In the genomic region with DNA sequence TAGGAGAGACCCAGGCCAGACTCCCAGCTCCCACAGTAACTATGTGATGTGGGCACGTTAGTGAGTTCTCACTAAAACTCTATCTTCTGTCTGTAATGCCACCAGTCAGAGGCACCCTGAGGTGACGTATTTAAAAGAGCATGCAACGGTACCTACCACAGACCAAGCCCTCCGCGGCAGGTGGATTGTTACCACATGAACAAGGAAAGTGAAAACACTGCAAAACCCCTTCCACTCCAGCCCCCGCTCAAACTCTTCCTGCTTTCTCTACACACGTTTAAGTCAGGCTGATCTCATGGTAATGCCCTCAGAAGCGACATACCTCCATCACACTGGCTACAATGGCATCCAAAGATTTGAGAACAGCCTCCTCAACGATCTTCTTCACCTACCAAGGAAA, we compare ENCODE assay signal across 24 cellular contexts. TPM values are rescaled to one million over a fixed set of nuclear protein-coding genes. Genes with fewer than 3 reads are reported as not detected.
DNase-seq lines count a peak whose midpoint lies in the region; TF ChIP-seq lines count a peak whose summit lies in the region.
"Had no signal": no experiment of that assay in that cellular context is flagged by ENCODE, and none has a peak within 500 bp of the region (broad histone marks: within the 10 kb centered on the region; RNA-seq: fewer than 3 reads in every experiment).

No MANE protein-coding gene starts in this region.

- peak; percentile 17 for DNase-seq in stimulated activated CD4-positive, alpha-beta T cell treated with anti-CD3 and anti-CD28 coated beads, Interleukin-1b, Interleukin-23, amount 100 ng/mL, for 48 hours
- no peak for DNase-seq in stimulated activated CD4-positive, alpha-beta T cell treated with anti-CD3 and anti-CD28 coated beads, Interleukin-2, amount 100 ng/mL, for 48 hours
- DNase-seq in activated T-cell treated with anti-CD3 and anti-CD28 coated beads, Interleukin-2, amount 50 U/mL, for 48 hours: peak; percentile 36 to 40
- DNase-seq in immature natural killer cell (peak; percentile 5 to 46 (median 12)), endodermal cell (no peak), NCI-H2196 treated with DMSO at 0.1 percent for 48 hours (lab: John Stamatoyannopoulos, UW; ENCODE audit: unreplicated experiment) (no peak)
- DNase-seq in activated effector memory CD4-positive, alpha-beta T cell treated with Interleukin-2 at 50 U/mL for 16 hours: no peak
- DNase-seq: CD4-positive, CD25-positive, alpha-beta regulatory T cell; DMS153; gastrocnemius medialis; GF-D8; mammary epithelial cell; naive B cell; NCI-H1436; NCI-H2171 treated with DMSO at 0.1 percent for 48 hours; NCI-H748 treated with DMSO at 0.1 percent for 48 hours; OCI-M1; Right ventricle myocardium superior; T-helper 1 cell; thyroid gland had no signal

- peaks cover 65% of the 10 kb centered on the region for H3K36me3 ChIP-seq in endodermal cell (ENCODE audit: control insufficient read depth, insufficient read depth, low read length)
- H3K36me3 ChIP-seq: breast epithelium had no signal

- H3K27ac Mint-ChIP-seq in immature natural killer cell: peak overlapping the region; percentile 46 to 88 (median 74)
- H3K27ac Mint-ChIP-seq in stimulated activated naive CD8-positive, alpha-beta T cell treated with anti-CD3 and anti-CD28 coated beads, Interleukin-15, Interleukin-2, amounts not matched to agents 100 ng/mL and 50 ng/mL, for 24 hours: peak overlapping the region; percentile 74
- no peak overlapping the region for H3K27ac Mint-ChIP-seq in endodermal cell
- H3K27ac Mint-ChIP-seq: CD4-positive, CD25-positive, alpha-beta regulatory T cell had no signal

- no peaks in the 10 kb centered on the region for H3K9me3 ChIP-seq in endodermal cell (ENCODE audit: control insufficient read depth, low read length)
- H3K9me3 ChIP-seq: breast epithelium, gastrocnemius medialis, pancreas, thyroid gland had no signal

- H3K4me1 ChIP-seq in endodermal cell (ENCODE audit: control insufficient read depth, insufficient read depth, low read length): no peaks in the 10 kb centered on the region
- H3K4me1 ChIP-seq: breast epithelium, gastrocnemius medialis, pancreas, thyroid gland had no signal

- no peak for TF ChIP-seq CTCF in endodermal cell (conservative IDR thresholded peaks at IDR 0.05)

- no peaks in the 10 kb centered on the region for H3K27me3 ChIP-seq in endodermal cell (ENCODE audit: control insufficient read depth, insufficient read depth, low read length, poor library complexity, severe bottlenecking)
- H3K27me3 ChIP-seq: breast epithelium, gastrocnemius medialis, pancreas, thyroid gland had no signal

- H3K9ac ChIP-seq in endodermal cell (ENCODE audit: extremely low read depth, low read length, poor library complexity, severe bottlenecking): no peak overlapping the region

- no peak overlapping the region for H3K4me3 ChIP-seq in endodermal cell (ENCODE audit: low read length)
- H3K4me3 ChIP-seq: breast epithelium, gastrocnemius medialis, pancreas, thyroid gland had no signal

- H3K9me3 Mint-ChIP-seq in immature natural killer cell (no peaks in the 10 kb centered on the region), endodermal cell (no peaks in the 10 kb centered on the region)
- H3K9me3 Mint-ChIP-seq in stimulated activated naive CD8-positive, alpha-beta T cell treated with anti-CD3 and anti-CD28 coated beads, Interleukin-15, Interleukin-2, amounts not matched to agents 100 ng/mL and 50 ng/mL, for 24 hours: no peaks in the 10 kb centered on the region
- H3K9me3 Mint-ChIP-seq: CD4-positive, CD25-positive, alpha-beta regulatory T cell; naive B cell had no signal

- H3K4me3 Mint-ChIP-seq in immature natural killer cell: no peak overlapping the region
- H3K4me3 Mint-ChIP-seq in stimulated activated naive CD8-positive, alpha-beta T cell treated with anti-CD3 and anti-CD28 coated beads, Interleukin-15, Interleukin-2, amounts not matched to agents 100 ng/mL and 50 ng/mL, for 24 hours: peak overlapping the region; percentile 22
- H3K4me3 Mint-ChIP-seq in endodermal cell: no peak overlapping the region
- H3K4me3 Mint-ChIP-seq: CD4-positive, CD25-positive, alpha-beta regulatory T cell; naive B cell had no signal

- H3K27me3 Mint-ChIP-seq in immature natural killer cell (ENCODE audit: low read depth in 3 of 3) (peaks cover under 1 to 2% (median 2%) of the 10 kb centered on the region in 3 donors), endodermal cell (ENCODE audit: insufficient read depth) (no peaks in the 10 kb centered on the region)
- H3K27me3 Mint-ChIP-seq in stimulated activated naive CD8-positive, alpha-beta T cell treated with anti-CD3 and anti-CD28 coated beads, Interleukin-15, Interleukin-2, amounts not matched to agents 100 ng/mL and 50 ng/mL, for 24 hours: no peaks in the 10 kb centered on the region
- H3K27me3 Mint-ChIP-seq: CD4-positive, CD25-positive, alpha-beta regulatory T cell; naive B cell had no signal

- WGBS in endodermal cell (ENCODE audit: insufficient coverage in 1 of 2, insufficient read length in 1 of 2), 2 experiments: 88 to 96% methylated on average over 7 to 9 of the region's 9 CpGs

- H3K36me3 Mint-ChIP-seq in immature natural killer cell (peaks cover 29 to 46% (median 30%) of the 10 kb centered on the region in 3 donors), endodermal cell (ENCODE audit: low read depth) (peaks cover 61% of the 10 kb centered on the region)
- peaks cover 65% of the 10 kb centered on the region for H3K36me3 Mint-ChIP-seq in stimulated activated naive CD8-positive, alpha-beta T cell treated with anti-CD3 and anti-CD28 coated beads, Interleukin-15, Interleukin-2, amounts not matched to agents 100 ng/mL and 50 ng/mL, for 24 hours (ENCODE audit: low read depth)

- H3K27ac ChIP-seq in endodermal cell (ENCODE audit: low read depth, low read length): no peak overlapping the region
- H3K27ac ChIP-seq: breast epithelium, gastrocnemius medialis, pancreas, thyroid gland had no signal

- H3K4me1 Mint-ChIP-seq in immature natural killer cell (peaks cover 16 to 29% of the 10 kb centered on the region in 2 donors), endodermal cell (peaks cover 5% of the 10 kb centered on the region)
- peaks cover 22% of the 10 kb centered on the region for H3K4me1 Mint-ChIP-seq in stimulated activated naive CD8-positive, alpha-beta T cell treated with anti-CD3 and anti-CD28 coated beads, Interleukin-15, Interleukin-2, amounts not matched to agents 100 ng/mL and 50 ng/mL, for 24 hours (ENCODE audit: low read depth)

RNA-seq across cellular contexts. Expression of a gene that starts 36.7 kb away (rescaled TPM):
- under 1 TPM in 1 of 3 donors, not detected in 2; 0.43 TPM for polyA plus RNA-seq in immature natural killer cell
- total RNA-seq in endodermal cell: not detected
- polyA plus RNA-seq in endodermal cell (2013, experiment 1 of 2): not detected
- not detected for polyA plus RNA-seq in endodermal cell (2013, experiment 2 of 2)
- total RNA-seq: CD4-positive, CD25-positive, alpha-beta regulatory T cell; kidney epithelial cell; mammary epithelial cell had no signal
- polyA plus RNA-seq: mammary epithelial cell had no signal

RNA-seq across cellular contexts. Expression of a gene that starts 48.0 kb away (rescaled TPM):
- polyA plus RNA-seq in immature natural killer cell: 10 to 100 TPM; 31.5 to 80.0 (median 33.7) TPM
- total RNA-seq in endodermal cell: 10 to 100 TPM; 49.0 to 62.0 TPM
- 35.3 TPM for polyA plus RNA-seq in endodermal cell (2013, experiment 1 of 2)
- 33.2 TPM for polyA plus RNA-seq in endodermal cell (2013, experiment 2 of 2)

RNA-seq across cellular contexts. Expression of a gene that starts 48.2 kb away (rescaled TPM):
- polyA plus RNA-seq in immature natural killer cell: 10 to 100 TPM; 25.3 to 35.8 (median 35.7) TPM
- total RNA-seq in endodermal cell: 10 to 100 TPM; 16.5 to 21.8 TPM
- polyA plus RNA-seq in endodermal cell (2013, experiment 1 of 2): 17.1 TPM
- polyA plus RNA-seq in endodermal cell (2013, experiment 2 of 2): 18.4 TPM

Comparison
In these comparisons a context has a peak if more than half of its experiments do, and no peak if none do; other contexts are left out.
1. DNase-seq: peak in stimulated activated CD4-positive, alpha-beta T cell treated with anti-CD3 and anti-CD28 coated beads, Interleukin-1b, Interleukin-23, amount 100 ng/mL, for 48 hours (single experiment), activated T-cell treated with anti-CD3 and anti-CD28 coated beads, Interleukin-2, amount 50 U/mL, for 48 hours (2 of 2) and immature natural killer cell (3 of 3); none in stimulated activated CD4-positive, alpha-beta T cell treated with anti-CD3 and anti-CD28 coated beads, Interleukin-2, amount 100 ng/mL, for 48 hours (0 of 2), endodermal cell (single experiment), NCI-H2196 treated with DMSO at 0.1 percent for 48 hours (single experiment) and activated effector memory CD4-positive, alpha-beta T cell treated with Interleukin-2 at 50 U/mL for 16 hours (single experiment).